ENCODE assay signal across 8 cellular contexts in genomic region chr11:61899146-61899841, GRCh38. TPM values are rescaled to one million over a fixed set of nuclear protein-coding genes. Genes with fewer than 3 reads are reported as not detected.
DNase-seq lines count a peak whose midpoint lies in the region; ATAC-seq, FAIRE-seq and TF ChIP-seq lines count a peak whose summit lies in the region.

No MANE protein-coding gene starts in this region.

- no peak overlapping the region for H3K4me3 ChIP-seq in WI38 (ENCODE audit: low read depth, low read length)

- H3K27me3 Mint-ChIP-seq in MCF 10A (ENCODE audit: insufficient read depth, unreplicated experiment), result no peaks in the 10 kb centered on the region

- FAIRE-seq in GM12892 (lab: Jason Lieb, UNC), result peak; percentile 99

- peak; percentile 97 for TF ChIP-seq CTCF in WI38 (IDR thresholded peaks at IDR 0.05; ENCODE audit: low read depth, low read length)
- TF ChIP-seq CTCF in MCF 10A (IDR thresholded peaks at IDR 0.05; ENCODE audit: unreplicated experiment), result peak; percentile 100

- CTCF ChIA-PET in MCF 10A (lab: Yijun Ruan, JAX), result interaction anchor here (0.6 to 10.2 kb wide), 62 partner anchors 9 to 497 kb away, joined by 3 to 217 read pairs (median 6); partner anchors contain the start of genes BEST1, FEN1, FTH1 and RAB3IL1

- intact Hi-C loops in MCF 10A (cut with micrococcal nuclease), result loop anchor here (1.0 to 5.0 kb wide), 3 partner anchors 48 to 155 kb away; no protein-coding TSS in a partner anchor

- no peaks in the 10 kb centered on the region for H3K9me3 Mint-ChIP-seq in MCF 10A (ENCODE audit: unreplicated experiment)

- H3K4me3 Mint-ChIP-seq in MCF 10A (ENCODE audit: unreplicated experiment), result no peak overlapping the region

- no TSS peak for BruUV-seq in MCF 10A (replicated peaks; lab: Mats Ljungman, UMichigan)

- TF ChIP-seq POLR2A in GM12892 (IDR thresholded peaks at IDR 0.05; ENCODE audit: low read depth, low read length), result no peak

- H3K36me3 Mint-ChIP-seq in MCF 10A (ENCODE audit: insufficient read depth, unreplicated experiment), result no peaks in the 10 kb centered on the region

- peak; percentile 99 for DNase-seq in GM12892 (ENCODE audit: insufficient read length)
- peak; percentile 71 for DNase-seq in NCI-H2227 treated with DMSO at 0.1 percent for 48 hours (lab: John Stamatoyannopoulos, UW)
- peak; percentile 76 for DNase-seq in MCF 10A (ENCODE audit: unreplicated experiment)
- DNase-seq in islet precursor cell, result peak; percentile 97
- peak; percentile 81 to 97 (median 88) for DNase-seq in stimulated activated CD4-positive, alpha-beta T cell treated with anti-CD3 and anti-CD28 coated beads, Interleukin-1b, Interleukin-23, amount 100 ng/mL, for 24 hours (ENCODE audit: low read depth in 4 of 4, low spot score in 1 of 4)
- no peak for DNase-seq in cerebellar nuclear complex (lab: John Stamatoyannopoulos, UW)

- POLR2A ChIA-PET in MCF 10A (lab: Yijun Ruan, JAX), result interaction anchor here (0.6 to 1.4 kb wide), 8 partner anchors 48 to 182 kb away, joined by 3 to 4 read pairs (median 3); no protein-coding TSS in a partner anchor

- no peak overlapping the region for H3K27ac Mint-ChIP-seq in MCF 10A (ENCODE audit: low read depth, unreplicated experiment)

- peak; percentile 52 for ATAC-seq in HG03064 (IDR thresholded peaks at IDR 0.05; ENCODE audit: low read depth, unreplicated experiment)

- peaks cover 1% of the 10 kb centered on the region for H3K4me1 Mint-ChIP-seq in MCF 10A (ENCODE audit: insufficient read depth, unreplicated experiment)

RNA-seq across cellular contexts. Expression of gene FADS3, which starts 7.9 kb away (rescaled TPM):
- polyA plus RNA-seq in GM12892 (2012; ENCODE audit: missing spikeins), result 3.9 TPM
- 145 and 184 TPM in 2 replicates for total RNA-seq in MCF 10A (2022)

RNA-seq across cellular contexts. Expression of gene RAB3IL1, which starts 18.1 kb away (rescaled TPM):
- not detected for polyA plus RNA-seq in GM12892 (2012; ENCODE audit: missing spikeins)
- 2.3 and 4.5 TPM in 2 replicates for total RNA-seq in MCF 10A (2022)

RNA-seq across cellular contexts. Expression of gene BEST1, which starts 50.9 kb away (rescaled TPM):
- polyA plus RNA-seq in GM12892 (2012; ENCODE audit: missing spikeins), result 1.1 TPM
- 2.5 and 3.2 TPM in 2 replicates for total RNA-seq in MCF 10A (2022)

Comparison
In these comparisons a context has a peak if more than half of its experiments do, and no peak if none do; other contexts are left out.
1. DNase-seq: peak in GM12892 (single experiment), NCI-H2227 treated with DMSO at 0.1 percent for 48 hours (single experiment), MCF 10A (single experiment), islet precursor cell (single experiment) and stimulated activated CD4-positive, alpha-beta T cell treated with anti-CD3 and anti-CD28 coated beads, Interleukin-1b, Interleukin-23, amount 100 ng/mL, for 24 hours (4 of 4); none in cerebellar nuclear complex (0 of 2).